25 cellular contexts compared by ENCODE assay signal in genomic region chr19:38953677-38954076, GRCh38. TPM values are rescaled to one million over a fixed set of nuclear protein-coding genes. Genes with fewer than 3 reads are reported as not detected.
"Had no signal": no experiment of that assay in that cellular context is flagged by ENCODE, and none has a peak within 500 bp of the region (broad histone marks: within the 10 kb centered on the region; RNA-seq: fewer than 3 reads in every experiment).

No MANE protein-coding gene starts in this region.

- H2AFZ ChIP-seq: hepatocyte had no signal

- H3K4me3 ChIP-seq: coronary artery, gastroesophageal sphincter, hepatocyte, pancreas, psoas muscle, sigmoid colon, skin epidermis, stomach, thoracic aorta, transverse colon had no signal

- FAIRE-seq: endometrium, pancreas had no signal

- H3K27ac Mint-ChIP-seq: mesothelial cell of epicardium, natural killer cell had no signal

- H3K9me3 Mint-ChIP-seq: mesothelial cell of epicardium, natural killer cell had no signal

- H3K4me2 ChIP-seq: hepatocyte had no signal

- H3K36me3 Mint-ChIP-seq: natural killer cell had no signal

- ATAC-seq: esophagus mucosa, gastroesophageal sphincter, natural killer cell, psoas muscle had no signal

- DNase-seq: central memory CD4-positive, alpha-beta T cell; effector CD8-positive, alpha-beta T cell; glutamatergic neuron; mammary epithelial cell; natural killer cell; occipital lobe; pancreas; psoas muscle; sigmoid colon; stimulated activated CD4-positive, alpha-beta T cell treated with anti-CD3 and anti-CD28 coated beads, Interleukin-12 subunit alpha, Interleukin-12 subunit beta, amount 100 ng/mL, for 4 hours; stimulated activated naive CD4-positive, alpha-beta T cell; stomach; substantia nigra; transverse colon had no signal

- H3K27me3 ChIP-seq: gastroesophageal sphincter, hepatocyte, pancreas, sigmoid colon had no signal

- H3K36me3 ChIP-seq: pancreas, thoracic aorta, transverse colon had no signal

- H3K4me3 Mint-ChIP-seq: mesothelial cell of epicardium, natural killer cell had no signal

- H3K27ac ChIP-seq: coronary artery, gastroesophageal sphincter, hepatocyte, psoas muscle, sigmoid colon, skin epidermis, stomach, thoracic aorta, transverse colon had no signal

- H3K9me3 ChIP-seq: gastroesophageal sphincter, pancreas, psoas muscle, sigmoid colon, stomach, thoracic aorta, transverse colon had no signal

RNA-seq across cellular contexts. Expression of gene FBXO17, which starts 21.9 kb away (rescaled TPM):
- total RNA-seq: natural killer cell had no signal

RNA-seq across cellular contexts. Expression of gene CCER2, which starts 41.7 kb away (rescaled TPM):
- total RNA-seq: chondrocyte, dermis microvascular lymphatic vessel endothelial cell, fibroblast of villous mesenchyme, hepatocyte, thoracic aorta, transverse colon had no signal
